1 cellular context compared by ENCODE assay signal in the genomic region with DNA sequence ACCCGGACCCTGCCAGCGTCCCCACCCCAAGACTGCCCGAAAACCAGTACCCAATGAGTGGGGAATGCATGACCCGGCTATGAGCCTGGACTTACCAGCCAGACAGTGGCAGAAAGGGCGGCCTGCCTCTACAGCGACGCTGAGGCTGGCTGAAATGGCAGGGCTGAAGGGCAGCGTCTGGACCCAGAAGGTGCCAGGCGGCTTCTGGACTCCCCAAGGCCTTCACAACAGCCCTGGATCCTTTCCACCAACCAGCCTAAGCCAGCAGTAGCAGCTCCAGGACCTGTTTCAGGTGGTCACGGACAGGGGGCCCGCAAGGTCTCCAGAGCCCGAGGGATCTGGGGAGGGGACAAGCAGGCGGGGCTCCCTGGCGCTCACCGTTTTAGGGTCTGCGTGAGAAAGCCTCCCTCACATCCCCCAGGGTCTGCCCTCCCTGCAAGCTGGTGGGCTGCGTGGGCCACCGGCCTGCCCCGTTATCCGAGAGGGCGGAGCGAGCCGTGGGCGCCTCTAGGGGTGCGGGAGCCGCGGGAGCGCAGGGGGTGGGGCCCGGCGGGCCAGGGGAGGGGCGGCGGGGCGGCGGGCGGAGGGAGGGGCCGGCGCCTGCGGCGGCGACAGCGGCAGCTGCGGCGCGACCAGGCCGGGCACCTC.
TF ChIP-seq lines count a peak whose summit lies in the region.

A gene with protein sequence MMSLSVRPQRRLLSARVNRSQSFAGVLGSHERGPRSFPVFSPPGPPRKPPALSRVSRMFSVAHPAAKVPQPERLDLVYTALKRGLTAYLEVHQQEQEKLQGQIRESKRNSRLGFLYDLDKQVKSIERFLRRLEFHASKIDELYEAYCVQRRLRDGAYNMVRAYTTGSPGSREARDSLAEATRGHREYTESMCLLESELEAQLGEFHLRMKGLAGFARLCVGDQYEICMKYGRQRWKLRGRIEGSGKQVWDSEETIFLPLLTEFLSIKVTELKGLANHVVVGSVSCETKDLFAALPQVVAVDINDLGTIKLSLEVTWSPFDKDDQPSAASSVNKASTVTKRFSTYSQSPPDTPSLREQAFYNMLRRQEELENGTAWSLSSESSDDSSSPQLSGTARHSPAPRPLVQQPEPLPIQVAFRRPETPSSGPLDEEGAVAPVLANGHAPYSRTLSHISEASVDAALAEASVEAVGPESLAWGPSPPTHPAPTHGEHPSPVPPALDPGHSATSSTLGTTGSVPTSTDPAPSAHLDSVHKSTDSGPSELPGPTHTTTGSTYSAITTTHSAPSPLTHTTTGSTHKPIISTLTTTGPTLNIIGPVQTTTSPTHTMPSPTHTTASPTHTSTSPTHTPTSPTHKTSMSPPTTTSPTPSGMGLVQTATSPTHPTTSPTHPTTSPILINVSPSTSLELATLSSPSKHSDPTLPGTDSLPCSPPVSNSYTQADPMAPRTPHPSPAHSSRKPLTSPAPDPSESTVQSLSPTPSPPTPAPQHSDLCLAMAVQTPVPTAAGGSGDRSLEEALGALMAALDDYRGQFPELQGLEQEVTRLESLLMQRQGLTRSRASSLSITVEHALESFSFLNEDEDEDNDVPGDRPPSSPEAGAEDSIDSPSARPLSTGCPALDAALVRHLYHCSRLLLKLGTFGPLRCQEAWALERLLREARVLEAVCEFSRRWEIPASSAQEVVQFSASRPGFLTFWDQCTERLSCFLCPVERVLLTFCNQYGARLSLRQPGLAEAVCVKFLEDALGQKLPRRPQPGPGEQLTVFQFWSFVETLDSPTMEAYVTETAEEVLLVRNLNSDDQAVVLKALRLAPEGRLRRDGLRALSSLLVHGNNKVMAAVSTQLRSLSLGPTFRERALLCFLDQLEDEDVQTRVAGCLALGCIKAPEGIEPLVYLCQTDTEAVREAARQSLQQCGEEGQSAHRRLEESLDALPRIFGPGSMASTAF (plus strand): TSS at position 608 of the 648 bp plus-strand sequence. CDS start 9,618 bp downstream, outside the sequence.

TF ChIP-seq in HepG2, 621 proteins besides CTCF, POLR2A, EP300 and RAD21 (continued from another document and continues in another):
- TF ChIP-seq ZNF160 (CRISPR knock-in tag; IDR thresholded peaks at IDR 0.05) (no peak), ZNF816 (CRISPR knock-in tag; IDR thresholded peaks at IDR 0.05; ENCODE audit: borderline replicate concordance) (no peak), GATAD2A (CRISPR knock-in tag; IDR thresholded peaks at IDR 0.05) (peak; percentile 35; the same call in 1 of the 2 replicates), MAX (IDR thresholded peaks at IDR 0.05) (peak; percentile 22), HDAC1 (CRISPR knock-in tag; IDR thresholded peaks at IDR 0.05) (0 out of 2 replicates have a peak, but pooled peaks have one; percentile 17), SUZ12 (IDR thresholded peaks at IDR 0.05; ENCODE audit: low read depth, low read length) (no peak), KLF11 (CRISPR knock-in tag; IDR thresholded peaks at IDR 0.05) (peak; percentile 70; the same call in 1 of the 2 replicates), GPN1 (CRISPR knock-in tag; IDR thresholded peaks at IDR 0.05; ENCODE audit: borderline replicate concordance) (0 out of 2 replicates have a peak, but pooled peaks have one; percentile 19), ZMYM3 (CRISPR knock-in tag; IDR thresholded peaks at IDR 0.05) (no peak), TBP (CRISPR knock-in tag; IDR thresholded peaks at IDR 0.05) (0 out of 2 replicates have a peak, but pooled peaks have one; percentile 14), ZNF101 (CRISPR knock-in tag; IDR thresholded peaks at IDR 0.05; ENCODE audit: borderline replicate concordance, low read depth) (no peak), ZNF572 (CRISPR knock-in tag; IDR thresholded peaks at IDR 0.05) (peak; percentile 95), CBX2 (IDR thresholded peaks at IDR 0.05; ENCODE audit: low read depth, low read length) (no peak), CBX2 (CRISPR knock-in tag; IDR thresholded peaks at IDR 0.05; ENCODE audit: low read depth) (0 out of 2 replicates have a peak, but pooled peaks have one; percentile 33), ZNF768 (CRISPR knock-in tag; IDR thresholded peaks at IDR 0.05) (0 out of 2 replicates have a peak, but pooled peaks have one; percentile 24), ZNF143 (CRISPR knock-in tag; IDR thresholded peaks at IDR 0.05) (peak; percentile 13; the same call in 1 of the 2 replicates), ZNF788 (CRISPR knock-in tag; IDR thresholded peaks at IDR 0.05; ENCODE audit: borderline replicate concordance) (peak; percentile 79; the same call in 1 of the 2 replicates), NR2F6 (IDR thresholded peaks at IDR 0.05) (no peak), NR2F6 (CRISPR knock-in tag; IDR thresholded peaks at IDR 0.05) (no peak), ZFP90 (CRISPR knock-in tag; IDR thresholded peaks at IDR 0.05; ENCODE audit: borderline replicate concordance) (no peak), ZEB1 (IDR thresholded peaks at IDR 0.05; ENCODE audit: insufficient replicate concordance, low read depth) (peak; percentile 54), ZNF564 (CRISPR knock-in tag; IDR thresholded peaks at IDR 0.05) (no peak), PCBP2 (optimal IDR thresholded peaks at IDR 0.05; ENCODE audit: low read depth, low read length, poor library complexity, severe bottlenecking) (no peak), ZNF546 (CRISPR knock-in tag; conservative IDR thresholded peaks at IDR 0.05) (0 out of 2 replicates have a peak, but pooled peaks have one; percentile 0), GATAD1 (CRISPR knock-in tag; IDR thresholded peaks at IDR 0.05) (0 out of 2 replicates have a peak, but pooled peaks have one; percentile 2), JARID2 (CRISPR knock-in tag; IDR thresholded peaks at IDR 0.05; ENCODE audit: insufficient replicate concordance) (peak; percentile 27), KAT7 (CRISPR knock-in tag; IDR thresholded peaks at IDR 0.05; ENCODE audit: borderline replicate concordance) (0 out of 2 replicates have a peak, but pooled peaks have one; percentile 47), KAT8 (CRISPR knock-in tag; IDR thresholded peaks at IDR 0.05) (no peak), BORCS8-MEF2B (CRISPR knock-in tag; IDR thresholded peaks at IDR 0.05) (no peak), GPBP1L1 (CRISPR knock-in tag; IDR thresholded peaks at IDR 0.05) (no peak), NPAS2 (CRISPR knock-in tag; IDR thresholded peaks at IDR 0.05; ENCODE audit: borderline replicate concordance) (no peak), HNRNPLL (IDR thresholded peaks at IDR 0.05; ENCODE audit: low read depth, low read length, poor library complexity, severe bottlenecking) (peak; percentile 0), THAP9 (CRISPR knock-in tag; IDR thresholded peaks at IDR 0.05; ENCODE audit: borderline replicate concordance) (peak; percentile 52), ZNF567 (CRISPR knock-in tag; IDR thresholded peaks at IDR 0.05; ENCODE audit: borderline replicate concordance) (peak; percentile 66; the same call in 1 of the 2 replicates), HMGXB3 (CRISPR knock-in tag; IDR thresholded peaks at IDR 0.05; ENCODE audit: borderline replicate concordance) (no peak), AGO1 (IDR thresholded peaks at IDR 0.05; ENCODE audit: low read depth, low read length, poor library complexity, severe bottlenecking) (no peak)
- TF ChIP-seq, protein P1, sequence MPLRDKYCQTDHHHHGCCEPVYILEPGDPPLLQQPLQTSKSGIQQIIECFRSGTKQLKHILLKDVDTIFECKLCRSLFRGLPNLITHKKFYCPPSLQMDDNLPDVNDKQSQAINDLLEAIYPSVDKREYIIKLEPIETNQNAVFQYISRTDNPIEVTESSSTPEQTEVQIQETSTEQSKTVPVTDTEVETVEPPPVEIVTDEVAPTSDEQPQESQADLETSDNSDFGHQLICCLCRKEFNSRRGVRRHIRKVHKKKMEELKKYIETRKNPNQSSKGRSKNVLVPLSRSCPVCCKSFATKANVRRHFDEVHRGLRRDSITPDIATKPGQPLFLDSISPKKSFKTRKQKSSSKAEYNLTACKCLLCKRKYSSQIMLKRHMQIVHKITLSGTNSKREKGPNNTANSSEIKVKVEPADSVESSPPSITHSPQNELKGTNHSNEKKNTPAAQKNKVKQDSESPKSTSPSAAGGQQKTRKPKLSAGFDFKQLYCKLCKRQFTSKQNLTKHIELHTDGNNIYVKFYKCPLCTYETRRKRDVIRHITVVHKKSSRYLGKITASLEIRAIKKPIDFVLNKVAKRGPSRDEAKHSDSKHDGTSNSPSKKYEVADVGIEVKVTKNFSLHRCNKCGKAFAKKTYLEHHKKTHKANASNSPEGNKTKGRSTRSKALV (CRISPR knock-in tag; IDR thresholded peaks at IDR 0.05): 0 out of 2 replicates have a peak, but pooled peaks have one; percentile 71
- TF ChIP-seq, protein P2, sequence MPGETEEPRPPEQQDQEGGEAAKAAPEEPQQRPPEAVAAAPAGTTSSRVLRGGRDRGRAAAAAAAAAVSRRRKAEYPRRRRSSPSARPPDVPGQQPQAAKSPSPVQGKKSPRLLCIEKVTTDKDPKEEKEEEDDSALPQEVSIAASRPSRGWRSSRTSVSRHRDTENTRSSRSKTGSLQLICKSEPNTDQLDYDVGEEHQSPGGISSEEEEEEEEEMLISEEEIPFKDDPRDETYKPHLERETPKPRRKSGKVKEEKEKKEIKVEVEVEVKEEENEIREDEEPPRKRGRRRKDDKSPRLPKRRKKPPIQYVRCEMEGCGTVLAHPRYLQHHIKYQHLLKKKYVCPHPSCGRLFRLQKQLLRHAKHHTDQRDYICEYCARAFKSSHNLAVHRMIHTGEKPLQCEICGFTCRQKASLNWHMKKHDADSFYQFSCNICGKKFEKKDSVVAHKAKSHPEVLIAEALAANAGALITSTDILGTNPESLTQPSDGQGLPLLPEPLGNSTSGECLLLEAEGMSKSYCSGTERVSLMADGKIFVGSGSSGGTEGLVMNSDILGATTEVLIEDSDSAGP (CRISPR knock-in tag; IDR thresholded peaks at IDR 0.05; ENCODE audit: borderline replicate concordance): peak; percentile 70; the same call in 1 of the 2 replicates
- TF ChIP-seq, protein P3, sequence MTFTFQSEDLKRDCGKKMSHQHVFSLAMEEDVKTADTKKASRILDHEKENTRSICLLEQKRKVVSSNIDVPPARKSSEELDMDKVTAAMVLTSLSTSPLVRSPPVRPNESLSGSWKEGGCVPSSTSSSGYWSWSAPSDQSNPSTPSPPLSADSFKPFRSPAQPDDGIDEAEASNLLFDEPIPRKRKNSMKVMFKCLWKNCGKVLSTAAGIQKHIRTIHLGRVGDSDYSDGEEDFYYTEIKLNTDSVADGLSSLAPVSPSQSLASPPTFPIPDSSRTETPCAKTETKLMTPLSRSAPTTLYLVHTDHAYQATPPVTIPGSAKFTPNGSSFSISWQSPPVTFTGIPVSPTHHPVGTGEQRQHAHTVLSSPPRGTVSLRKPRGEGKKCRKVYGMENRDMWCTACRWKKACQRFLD (CRISPR knock-in tag; IDR thresholded peaks at IDR 0.05; ENCODE audit: borderline replicate concordance): peak; percentile 32; the same call in 1 of the 2 replicates
